ENCODE assay signal across 1 cellular context in genomic region chr3:56801151-56801596, GRCh38.
TF ChIP-seq lines count a peak whose summit lies in the region.

No MANE protein-coding gene starts in this region.

TF ChIP-seq in HepG2, 621 proteins besides CTCF, POLR2A, EP300 and RAD21 (continued from another document):
- 0 out of 2 replicates have a peak, but pooled peaks have one; percentile 4 for TF ChIP-seq TOE1 (CRISPR knock-in tag; IDR thresholded peaks at IDR 0.05)
- no peak for TF ChIP-seq ZNF891 (CRISPR knock-in tag; IDR thresholded peaks at IDR 0.05)
- TF ChIP-seq ETV5 (CRISPR knock-in tag; IDR thresholded peaks at IDR 0.05; ENCODE audit: borderline replicate concordance): no peak
- no peak for TF ChIP-seq ZNF160 (CRISPR knock-in tag; IDR thresholded peaks at IDR 0.05)
- TF ChIP-seq GATAD1 (CRISPR knock-in tag; IDR thresholded peaks at IDR 0.05): no peak
- no peak for TF ChIP-seq RXRA (CRISPR knock-in tag; IDR thresholded peaks at IDR 0.05)
- no peak for TF ChIP-seq THAP11 (CRISPR knock-in tag; IDR thresholded peaks at IDR 0.05)
- no peak for TF ChIP-seq ZKSCAN8 (CRISPR knock-in tag; IDR thresholded peaks at IDR 0.05; ENCODE audit: borderline replicate concordance)
- TF ChIP-seq XBP1 (CRISPR knock-in tag; IDR thresholded peaks at IDR 0.05): no peak
- no peak for TF ChIP-seq FOXM1 (CRISPR knock-in tag; IDR thresholded peaks at IDR 0.05)
- no peak for TF ChIP-seq ZSCAN5A (CRISPR knock-in tag; IDR thresholded peaks at IDR 0.05; ENCODE audit: borderline replicate concordance)
- TF ChIP-seq ZIK1 (CRISPR knock-in tag; IDR thresholded peaks at IDR 0.05; ENCODE audit: borderline replicate concordance, low read depth): no peak
- TF ChIP-seq ZNF263 (CRISPR knock-in tag; IDR thresholded peaks at IDR 0.05): peak; percentile 6; the same call in 1 of the 2 replicates
